In genomic region chr17:78884148-78884870, GRCh38 we compare ENCODE assay signal across 10 cellular contexts. TPM values are rescaled to one million over a fixed set of nuclear protein-coding genes. Genes with fewer than 3 reads are reported as not detected.
DNase-seq lines count a peak whose midpoint lies in the region; ATAC-seq and TF ChIP-seq lines count a peak whose summit lies in the region.
"Had no signal": no experiment of that assay in that cellular context is flagged by ENCODE, and none has a peak within 500 bp of the region (broad histone marks: within the 10 kb centered on the region; RNA-seq: fewer than 3 reads in every experiment).

No MANE protein-coding gene starts in this region.

- TF ChIP-seq CTCF in fibroblast of villous mesenchyme (IDR thresholded peaks at IDR 0.05; ENCODE audit: insufficient read depth, low read depth, low read length) = no peak

- H2AFZ ChIP-seq in ACC112 (ENCODE audit: low read length, unreplicated experiment) = no peak overlapping the region

- DNase-seq in SK-MEL-5 (ENCODE audit: low read depth, low spot score) (peak; percentile 72), fibroblast of villous mesenchyme (ENCODE audit: low read depth) (peak; percentile 37), nucleus accumbens (lab: John Stamatoyannopoulos, UW) (peak in 47 of 56 donors; percentile 36 to 85 (median 68)), NCI-H774 (lab: John Stamatoyannopoulos, UW) (no peak), HK-2 (ENCODE audit: unreplicated experiment) (no peak)
- DNase-seq: activated CD4-positive, CD25-positive, alpha-beta regulatory T cell treated with anti-CD3 and anti-CD28 coated beads, Interleukin-2, amount 50 U/mL, for 72 hours; MM.1S had no signal

- in situ Hi-C loops in SK-MEL-5 (cut with HindIII; ENCODE audit: low pct_unique_long_range_greater_than_20kb, low sequenced_read_pairs) = no loop called here

- H3K79me2 ChIP-seq in ACC112 (ENCODE audit: control insufficient read depth, insufficient read depth, low read length, unreplicated experiment) = peaks cover 56% of the 10 kb centered on the region

- H3K36me3 ChIP-seq in ACC112 (ENCODE audit: insufficient read depth, low read length) = no peaks in the 10 kb centered on the region

- peaks cover 48% of the 10 kb centered on the region for H3K4me1 ChIP-seq in ACC112 (ENCODE audit: control insufficient read depth, insufficient read depth, low read length, unreplicated experiment)

- peak overlapping the region; percentile 52 for H3K4me3 ChIP-seq in ACC112 (ENCODE audit: low read depth, low read length)
- H3K4me3 ChIP-seq in fibroblast of villous mesenchyme (ENCODE audit: low read depth, low read length) = peak overlapping the region; percentile 30

- ATAC-seq in HG02981 (IDR thresholded peaks at IDR 0.05; ENCODE audit: unreplicated experiment) (no peak), HG02973 (IDR thresholded peaks at IDR 0.05; ENCODE audit: unreplicated experiment) (no peak)

- H3K27ac ChIP-seq in ACC112 (ENCODE audit: low read depth, low read length) = peak overlapping the region; percentile 93

- no peaks in the 10 kb centered on the region for H3K27me3 ChIP-seq in ACC112 (ENCODE audit: insufficient read depth, low read length)

RNA-seq across cellular contexts. Expression of gene CEP295NL, which starts 18.7 kb away (rescaled TPM):
- 0.74 and 0.80 TPM in 2 replicates for total RNA-seq in SK-MEL-5 (2014; rRNA removed; shearing (Covaris generic))
- 0.76 and 1.2 TPM in 2 replicates for polyA plus RNA-seq in SK-MEL-5 (2015; cell fraction: cytosol; rRNA removed)
- polyA plus RNA-seq in SK-MEL-5 (2015; cell fraction: nucleus; rRNA removed) = 0.19 and 0.99 TPM in 2 replicates
- total RNA-seq in fibroblast of villous mesenchyme = 3.9 and 5.6 TPM in 2 replicates

RNA-seq across cellular contexts. Expression of gene TIMP2, which starts 40.9 kb away (rescaled TPM):
- total RNA-seq in SK-MEL-5 (2014; rRNA removed; shearing (Covaris generic)) = 398 and 441 TPM in 2 replicates
- polyA plus RNA-seq in SK-MEL-5 (2015; cell fraction: cytosol; rRNA removed) = 1,135 and 1,332 TPM in 2 replicates
- polyA plus RNA-seq in SK-MEL-5 (2015; cell fraction: nucleus; rRNA removed) = 227 and 239 TPM in 2 replicates
- total RNA-seq in fibroblast of villous mesenchyme = 157 and 189 TPM in 2 replicates

RNA-seq across cellular contexts. Expression of gene USP36, which starts 43.7 kb away (rescaled TPM):
- 96.8 and 116 TPM in 2 replicates for total RNA-seq in SK-MEL-5 (2014; rRNA removed; shearing (Covaris generic))
- polyA plus RNA-seq in SK-MEL-5 (2015; cell fraction: cytosol; rRNA removed) = 153 and 199 TPM in 2 replicates
- 546 and 730 TPM in 2 replicates for polyA plus RNA-seq in SK-MEL-5 (2015; cell fraction: nucleus; rRNA removed)
- 32.4 and 33.5 TPM in 2 replicates for total RNA-seq in fibroblast of villous mesenchyme

Comparison
In these comparisons a context has a peak if more than half of its experiments do, and no peak if none do; other contexts are left out.
1. DNase-seq: peak in SK-MEL-5 (single experiment), fibroblast of villous mesenchyme (single experiment) and nucleus accumbens (47 of 56); none in NCI-H774 (single experiment) and HK-2 (single experiment).